ENCODE assay signal across 23 cellular contexts in genomic region chr13:80305737-80306136, GRCh38. TPM values are rescaled to one million over a fixed set of nuclear protein-coding genes. Genes with fewer than 3 reads are reported as not detected.
DNase-seq lines count a peak whose midpoint lies in the region; ATAC-seq and TF ChIP-seq lines count a peak whose summit lies in the region.
"Had no signal": no experiment of that assay in that cellular context is flagged by ENCODE, and none has a peak within 500 bp of the region (broad histone marks: within the 10 kb centered on the region; RNA-seq: fewer than 3 reads in every experiment).

No MANE protein-coding gene starts in this region.

- H3K9me3 Mint-ChIP-seq in neural progenitor cell: peaks cover 4% of the 10 kb centered on the region
- H3K9me3 Mint-ChIP-seq: activated B cell treated with CpG ODN at 0.5 μM for 24 hours; activated naive CD8-positive, alpha-beta T cell treated with anti-CD3 and anti-CD28 coated beads, Interleukin-2, amount 10 ng/mL, durations not matched to agents 7 days and 5 days; dendritic cell treated with granulocyte-macrophage colony-stimulating factor and Interleukin-4, amounts not matched to agents 40 ng/mL and 50 ng/mL, for 4 days had no signal

- H3K4me1 ChIP-seq in SK-N-SH (ENCODE audit: control insufficient read depth in 1 of 2, insufficient read depth in 2 of 2, low read depth in 1 of 2, low read length in 1 of 2) (peaks cover 0 to 9% of the 10 kb centered on the region in 2 experiments; a peak in 1 of 4 replicates), subcutaneous abdominal adipose tissue (ENCODE audit: control insufficient read depth in 5 of 5, insufficient read depth in 5 of 5, low read length in 5 of 5) (peaks cover 0 to 19% (median 13%) of the 10 kb centered on the region in 5 donors), neural progenitor cell (no peaks in the 10 kb centered on the region)
- H3K4me1 ChIP-seq: lower lobe of right lung, prostate gland, testis had no signal

- peaks cover 2% of the 10 kb centered on the region for H3K27me3 Mint-ChIP-seq in neural progenitor cell (ENCODE audit: insufficient read depth, low read depth)
- H3K27me3 Mint-ChIP-seq: activated B cell treated with CpG ODN at 0.5 μM for 24 hours; activated naive CD8-positive, alpha-beta T cell treated with anti-CD3 and anti-CD28 coated beads, Interleukin-2, amount 10 ng/mL, durations not matched to agents 7 days and 5 days had no signal

- H3K36me3 Mint-ChIP-seq in neural progenitor cell: peaks cover 15% of the 10 kb centered on the region
- H3K36me3 Mint-ChIP-seq: activated naive CD8-positive, alpha-beta T cell treated with anti-CD3 and anti-CD28 coated beads, Interleukin-2, amount 10 ng/mL, durations not matched to agents 7 days and 5 days; CD4-positive, CD25-positive, alpha-beta regulatory T cell had no signal

- H3K27me3 ChIP-seq in SK-N-SH (ENCODE audit: insufficient read depth): no peaks in the 10 kb centered on the region
- no peaks in the 10 kb centered on the region for H3K27me3 ChIP-seq in subcutaneous abdominal adipose tissue (ENCODE audit: control insufficient read depth in 5 of 5, insufficient read depth in 4 of 5, low read length in 5 of 5)
- H3K27me3 ChIP-seq in neural progenitor cell: no peaks in the 10 kb centered on the region
- H3K27me3 ChIP-seq: testis had no signal

- WGBS in SK-N-SH (ENCODE audit: low lambda C conversion rate): 46% methylated on average over 1 of the region's 1 CpG

- H3K4me2 ChIP-seq in SK-N-SH (peak overlapping the region; percentile 39; the same call in 1 of the 2 replicates), neural progenitor cell (no peak overlapping the region)

- no peaks in the 10 kb centered on the region for H3K9me2 ChIP-seq in SK-N-SH

- H2AFZ ChIP-seq in SK-N-SH (ENCODE audit: low read depth): peak overlapping the region; percentile 34; the same call in 1 of the 2 replicates
- no peak overlapping the region for H2AFZ ChIP-seq in neural progenitor cell (replicated peaks)

- H3K9me3 ChIP-seq in SK-N-SH: no peaks in the 10 kb centered on the region
- no peaks in the 10 kb centered on the region for H3K9me3 ChIP-seq in subcutaneous abdominal adipose tissue (ENCODE audit: control insufficient read depth in 5 of 5, low read length in 5 of 5)
- H3K9me3 ChIP-seq in neural progenitor cell (ENCODE audit: low read depth): no peaks in the 10 kb centered on the region
- H3K9me3 ChIP-seq: lower lobe of right lung, prostate gland, testis had no signal

- POLR2A ChIA-PET in SK-N-SH (lab: Yijun Ruan, JAX): no interaction called here

- no peak for TF ChIP-seq CTCF in SK-N-SH (IDR thresholded peaks at IDR 0.05)
- TF ChIP-seq CTCF in neural progenitor cell (IDR thresholded peaks at IDR 0.05): no peak

- CTCF ChIA-PET in SK-N-SH (lab: Yijun Ruan, JAX): no interaction called here

- H3K36me3 ChIP-seq in SK-N-SH (replicated peaks in 1 of 2; ENCODE audit: control insufficient read depth in 1 of 2, insufficient read depth in 2 of 2, low read length in 1 of 2) (no peaks in the 10 kb centered on the region), subcutaneous abdominal adipose tissue (ENCODE audit: control insufficient read depth in 5 of 5, insufficient read depth in 5 of 5, low read length in 5 of 5) (no peaks in the 10 kb centered on the region), neural progenitor cell (no peaks in the 10 kb centered on the region)
- H3K36me3 ChIP-seq: lower lobe of right lung, prostate gland had no signal

- DNase-seq in Right ventricle myocardium superior: no peak
- DNase-seq in left ventricle myocardium superior: no peak
- DNase-seq in SK-N-SH: no peak
- peak; percentile 21 for DNase-seq in hepatic stellate cell (ENCODE audit: low spot score)
- no peak for DNase-seq in neural progenitor cell (ENCODE audit: low spot score)
- no peak for DNase-seq in activated CD4-positive, alpha-beta T cell treated with anti-CD3 and anti-CD28 coated beads for 48 hours
- DNase-seq: activated B cell treated with CpG ODN at 0.5 μM for 24 hours; activated naive CD8-positive, alpha-beta T cell treated with anti-CD3 and anti-CD28 coated beads, Interleukin-2, amount 10 ng/mL, durations not matched to agents 7 days and 5 days; CD4-positive, CD25-positive, alpha-beta regulatory T cell; DMS79; HCEC 1CT; KG1; lower lobe of right lung; NCI-H2029; NCI-H526; SHP77; testis had no signal

- H3K9ac ChIP-seq in SK-N-SH (peak overlapping the region; percentile 29; the same call in 1 of the 2 replicates), subcutaneous abdominal adipose tissue (ENCODE audit: low read length in 5 of 5) (peak overlapping the region in 1 of 5 donors; percentile 52), neural progenitor cell (no peak overlapping the region)

- H3F3A ChIP-seq in SK-N-SH (replicated peaks; ENCODE audit: insufficient read depth): peaks cover 8% of the 10 kb centered on the region
- no peaks in the 10 kb centered on the region for H3F3A ChIP-seq in neural progenitor cell (ENCODE audit: low read depth)

- peak; percentile 14 for ATAC-seq in Right ventricle myocardium superior (ENCODE audit: poor library complexity)
- ATAC-seq in left ventricle myocardium superior: no peak
- ATAC-seq in HG03457 (IDR thresholded peaks at IDR 0.05; ENCODE audit: unreplicated experiment): no peak
- ATAC-seq: lower lobe of right lung had no signal

- TF ChIP-seq EP300 in SK-N-SH (IDR thresholded peaks at IDR 0.05; ENCODE audit: borderline replicate concordance in 1 of 2, low read depth in 1 of 2, low read length in 1 of 2): no peak

- peak overlapping the region; percentile 29 to 56; a peak in 2 of 4 replicates for H3K27ac ChIP-seq in SK-N-SH (ENCODE audit: low read depth in 2 of 2, low read length in 1 of 2)
- peak overlapping the region; percentile 75 for H3K27ac ChIP-seq in subcutaneous abdominal adipose tissue (ENCODE audit: low read depth, low read length)
- no peak overlapping the region for H3K27ac ChIP-seq in neural progenitor cell
- H3K27ac ChIP-seq: epithelial cell of prostate, lower lobe of right lung, prostate gland had no signal

- no peaks in the 10 kb centered on the region for H4K20me1 ChIP-seq in SK-N-SH (ENCODE audit: insufficient read depth)
- H4K20me1 ChIP-seq in neural progenitor cell (ENCODE audit: low read depth): no peaks in the 10 kb centered on the region

- intact Hi-C loops in Right ventricle myocardium superior (cut with DNase I) (no loop called here), left ventricle myocardium superior (cut with micrococcal nuclease) (no loop called here)

- H3K27ac Mint-ChIP-seq in neural progenitor cell: no peak overlapping the region
- H3K27ac Mint-ChIP-seq: activated B cell treated with CpG ODN at 0.5 μM for 24 hours; activated naive CD8-positive, alpha-beta T cell treated with anti-CD3 and anti-CD28 coated beads, Interleukin-2, amount 10 ng/mL, durations not matched to agents 7 days and 5 days; CD4-positive, CD25-positive, alpha-beta regulatory T cell; dendritic cell treated with granulocyte-macrophage colony-stimulating factor and Interleukin-4, amounts not matched to agents 40 ng/mL and 50 ng/mL, for 4 days had no signal

- no peak for TF ChIP-seq RAD21 in SK-N-SH (IDR thresholded peaks at IDR 0.05; ENCODE audit: low read length)

- peaks cover 19% of the 10 kb centered on the region for H3K4me1 Mint-ChIP-seq in neural progenitor cell
- H3K4me1 Mint-ChIP-seq: activated B cell treated with CpG ODN at 0.5 μM for 24 hours; activated naive CD8-positive, alpha-beta T cell treated with anti-CD3 and anti-CD28 coated beads, Interleukin-2, amount 10 ng/mL, durations not matched to agents 7 days and 5 days; CD4-positive, CD25-positive, alpha-beta regulatory T cell had no signal

- peak overlapping the region in 1 of 2 experiments; percentile 16; a peak in 1 of 4 replicates for H3K4me3 ChIP-seq in SK-N-SH (ENCODE audit: low read depth in 2 of 2, low read length in 1 of 2)
- peak overlapping the region in 3 of 5 donors; percentile 0 to 24 (median 9) for H3K4me3 ChIP-seq in subcutaneous abdominal adipose tissue (ENCODE audit: low read depth in 1 of 5, low read length in 5 of 5)
- H3K4me3 ChIP-seq in neural progenitor cell: no peak overlapping the region
- H3K4me3 ChIP-seq: lower lobe of right lung, prostate gland, testis had no signal

- H3K4me3 Mint-ChIP-seq in neural progenitor cell: no peak overlapping the region
- H3K4me3 Mint-ChIP-seq: activated B cell treated with CpG ODN at 0.5 μM for 24 hours; activated naive CD8-positive, alpha-beta T cell treated with anti-CD3 and anti-CD28 coated beads, Interleukin-2, amount 10 ng/mL, durations not matched to agents 7 days and 5 days; CD4-positive, CD25-positive, alpha-beta regulatory T cell; dendritic cell treated with granulocyte-macrophage colony-stimulating factor and Interleukin-4, amounts not matched to agents 40 ng/mL and 50 ng/mL, for 4 days had no signal

- no peaks in the 10 kb centered on the region for H3K79me2 ChIP-seq in SK-N-SH (ENCODE audit: insufficient read depth)
- no peaks in the 10 kb centered on the region for H3K79me2 ChIP-seq in neural progenitor cell (ENCODE audit: low read depth)

TF ChIP-seq in SK-N-SH, 30 proteins besides CTCF, POLR2A, EP300 and RAD21 (continues in another document):
- TF ChIP-seq FOXJ3 (CRISPR knock-in tag; IDR thresholded peaks at IDR 0.05): no peak
- TF ChIP-seq ELF1 (IDR thresholded peaks at IDR 0.05): no peak
- TF ChIP-seq TAF1 (IDR thresholded peaks at IDR 0.05; ENCODE audit: borderline replicate concordance, low read depth, low read length): no peak
- no peak for TF ChIP-seq TEAD4 (IDR thresholded peaks at IDR 0.05; ENCODE audit: borderline replicate concordance, insufficient read depth)
- no peak for TF ChIP-seq GATA2 (CRISPR knock-in tag; IDR thresholded peaks at IDR 0.05)
- TF ChIP-seq POLR2AphosphoS5 (IDR thresholded peaks at IDR 0.05; ENCODE audit: low read depth, low read length): no peak
- TF ChIP-seq JUND (IDR thresholded peaks at IDR 0.05): no peak
- TF ChIP-seq IRF3 (IDR thresholded peaks at IDR 0.05; ENCODE audit: low read depth, low read length): no peak

RNA-seq across cellular contexts. Expression of gene SPRY2, which starts 35.2 kb away (rescaled TPM):
- 35.8 TPM for total RNA-seq in Right ventricle myocardium superior
- 37.6 TPM for total RNA-seq in left ventricle myocardium superior
- polyA plus RNA-seq in SK-N-SH (2012; rRNA removed): 115 and 122 TPM in 2 replicates
- polyA plus RNA-seq in SK-N-SH (2012; cell fraction: cytosol; rRNA removed): 117 and 141 TPM in 2 replicates
- 55.4 and 69.3 TPM in 2 replicates for polyA plus RNA-seq in SK-N-SH (2012; cell fraction: nucleus; rRNA removed)
- total RNA-seq in neural progenitor cell (ENCODE audit: low replicate concordance): 17.2 and 22.5 TPM in 2 replicates
- total RNA-seq: T-helper 2 cell treated with Interferon-gamma antibody and Interleukin-4, amounts not matched to agents 100 ng/mL and 5 ng/mL, for 36 hours had no signal
- polyA plus RNA-seq: CD4-positive, CD25-positive, alpha-beta regulatory T cell had no signal
